ENCODE assay signal across 8 cellular contexts in the genomic region with DNA sequence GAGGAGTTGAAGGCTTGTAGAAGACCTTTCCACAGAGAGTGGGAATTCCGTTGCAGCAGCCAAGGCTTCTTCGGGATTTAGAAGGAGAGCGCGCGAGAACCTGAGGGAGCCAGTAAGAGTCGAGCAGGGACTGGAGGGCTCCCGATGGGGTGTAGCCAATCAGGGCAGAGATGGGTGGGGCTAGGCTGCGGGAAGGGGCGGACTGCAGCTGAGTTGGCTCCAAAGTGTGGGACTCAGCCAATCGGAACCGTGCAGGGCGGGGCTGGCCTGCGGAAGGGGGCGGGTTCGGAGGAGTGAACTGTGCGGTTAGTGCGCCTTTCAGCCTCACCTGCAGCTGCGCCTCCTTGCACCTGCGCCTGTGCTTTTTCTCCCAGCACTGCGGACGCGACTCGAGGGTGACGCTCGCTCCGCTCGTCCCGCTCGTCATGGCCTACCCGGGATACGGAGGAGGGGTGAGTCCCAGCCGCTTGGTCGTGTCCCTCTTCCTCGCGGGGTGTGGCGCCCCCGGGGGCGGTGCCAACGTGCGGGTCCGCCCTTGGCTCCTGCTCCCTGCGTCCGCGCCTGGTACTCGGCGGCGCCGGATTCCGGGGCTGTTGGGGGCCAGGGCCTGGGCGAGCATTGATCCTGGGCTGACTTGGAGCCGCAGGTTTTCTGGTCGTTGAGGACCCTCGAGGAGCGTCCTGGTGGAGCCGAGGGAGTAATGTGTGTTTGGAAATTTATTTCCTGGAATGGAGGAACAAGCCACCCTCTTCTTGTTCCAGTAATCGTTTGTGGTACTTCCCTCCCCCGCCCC. TPM values are rescaled to one million over a fixed set of nuclear protein-coding genes. Genes with fewer than 3 reads are reported as not detected.
DNase-seq lines count a peak whose midpoint lies in the region; ATAC-seq and TF ChIP-seq lines count a peak whose summit lies in the region.

A gene with protein sequence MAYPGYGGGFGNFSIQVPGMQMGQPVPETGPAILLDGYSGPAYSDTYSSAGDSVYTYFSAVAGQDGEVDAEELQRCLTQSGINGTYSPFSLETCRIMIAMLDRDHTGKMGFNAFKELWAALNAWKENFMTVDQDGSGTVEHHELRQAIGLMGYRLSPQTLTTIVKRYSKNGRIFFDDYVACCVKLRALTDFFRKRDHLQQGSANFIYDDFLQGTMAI (plus strand): TSS at position 309 of the 793 bp plus-strand sequence. CDS start 117 bp downstream, at position 426.

- no peaks in the 10 kb centered on the region for H3K27me3 Mint-ChIP-seq in CD4-positive, CD25-positive, alpha-beta regulatory T cell

- peak within 1 kb of the TSS; percentile 88 to 99 (median 88) for H3K4me3 Mint-ChIP-seq in CD4-positive, CD25-positive, alpha-beta regulatory T cell

- no peaks in the 10 kb centered on the region for H3K36me3 Mint-ChIP-seq in CD4-positive, CD25-positive, alpha-beta regulatory T cell

- peak within 1 kb of the TSS in 2 of 3 donors; percentile 10 to 89 for H3K27ac Mint-ChIP-seq in CD4-positive, CD25-positive, alpha-beta regulatory T cell

- H3K36me3 ChIP-seq in CD4-positive, CD25-positive, alpha-beta regulatory T cell (ENCODE audit: control insufficient read depth, insufficient read depth, low read length): no peaks in the 10 kb centered on the region
- no peaks in the 10 kb centered on the region for H3K36me3 ChIP-seq in lung (ENCODE audit: control insufficient read depth in 2 of 2, insufficient read depth in 2 of 2, low read length in 2 of 2)

- no peaks in the 10 kb centered on the region for H3K9me3 Mint-ChIP-seq in CD4-positive, CD25-positive, alpha-beta regulatory T cell

- ATAC-seq in CD4-positive, CD25-positive, alpha-beta regulatory T cell (ENCODE audit: low read depth in 2 of 2): peak; percentile 98 to 99
- ATAC-seq in GM19452 (IDR thresholded peaks at IDR 0.05; ENCODE audit: unreplicated experiment): peak; percentile 99
- ATAC-seq in HG03575 (IDR thresholded peaks at IDR 0.05; ENCODE audit: extremely low read depth, insufficient number of reproducible peaks, low FRiP score, unreplicated experiment): peak; percentile 93
- ATAC-seq in lung (ENCODE audit: insufficient read depth, low FRiP score): peak; percentile 100

- peak; percentile 97 to 98 (median 98) for DNase-seq in CD4-positive, CD25-positive, alpha-beta regulatory T cell
- DNase-seq in NOMO-1 (lab: John Stamatoyannopoulos, UW; ENCODE audit: unreplicated experiment in 2 of 2) (peak; percentile 95 to 97), lung (ENCODE audit: low spot score) (peak; percentile 99)
- peak; percentile 94 to 98 for DNase-seq in activated CD8-positive, alpha-beta memory T cell treated with anti-CD3 and anti-CD28 coated beads for 4 hours (ENCODE audit: low read depth in 2 of 2)
- DNase-seq in effector CD8-positive, alpha-beta T cell (lab: John Stamatoyannopoulos, UW): peak; percentile 97
- DNase-seq in stimulated activated CD4-positive, alpha-beta T cell treated with anti-CD3 and anti-CD28 coated beads, TNF-alpha, amount 100 ng/mL, for 24 hours (ENCODE audit: low read depth in 3 of 3): peak; percentile 93 to 98 (median 96)

- H3K4me1 Mint-ChIP-seq in CD4-positive, CD25-positive, alpha-beta regulatory T cell: peaks cover 12 to 20% (median 16%) of the 10 kb centered on the region in 4 donors

- H3K4me3 ChIP-seq in CD4-positive, CD25-positive, alpha-beta regulatory T cell (ENCODE audit: low read depth, low read length): peak within 1 kb of the TSS; percentile 80
- peak within 1 kb of the TSS; percentile 95 for H3K4me3 ChIP-seq in lung

- no peaks in the 10 kb centered on the region for H3K27me3 ChIP-seq in CD4-positive, CD25-positive, alpha-beta regulatory T cell (ENCODE audit: control insufficient read depth, insufficient read depth, low read length)
- no peaks in the 10 kb centered on the region for H3K27me3 ChIP-seq in lung (ENCODE audit: control insufficient read depth, insufficient read depth)

- H3K27ac ChIP-seq in CD4-positive, CD25-positive, alpha-beta regulatory T cell (ENCODE audit: insufficient read depth, low read length, poor library complexity, severe bottlenecking): peak within 1 kb of the TSS; percentile 71
- peak within 1 kb of the TSS; percentile 37 to 88 for H3K27ac ChIP-seq in lung (ENCODE audit: low read depth in 1 of 2, low read length in 1 of 2)

- no peak for TF ChIP-seq CTCF in lung (IDR thresholded peaks at IDR 0.05; ENCODE audit: control extremely low read depth, extremely low read depth)

- WGBS in lung, 2 donors: 0% methylated on average over 53 to 57 of the region's 57 CpGs

- H3K9me3 ChIP-seq in CD4-positive, CD25-positive, alpha-beta regulatory T cell (ENCODE audit: control insufficient read depth in 2 of 2, low read length in 2 of 2): no peaks in the 10 kb centered on the region
- H3K9me3 ChIP-seq in lung (ENCODE audit: control insufficient read depth in 2 of 2, insufficient read depth in 1 of 2, low read length in 1 of 2): no peaks in the 10 kb centered on the region

- H3K4me1 ChIP-seq in CD4-positive, CD25-positive, alpha-beta regulatory T cell (ENCODE audit: control insufficient read depth, insufficient read depth, low read length, poor library complexity, severe bottlenecking): peaks cover 16% of the 10 kb centered on the region
- H3K4me1 ChIP-seq in lung (ENCODE audit: control insufficient read depth in 2 of 2, insufficient read depth in 2 of 2, low read length in 2 of 2): peaks cover 1 to 8% of the 10 kb centered on the region in 2 donors

RNA-seq across cellular contexts. Expression of the gene that starts here (rescaled TPM):
- total RNA-seq in CD4-positive, CD25-positive, alpha-beta regulatory T cell: 12.1 TPM
- 10 to 100 TPM; 19.7 to 27.3 (median 26.3) TPM for polyA plus RNA-seq in CD4-positive, CD25-positive, alpha-beta regulatory T cell
- 10 to 100 TPM; 38.7 to 74.6 TPM for total RNA-seq in lung
- 100 to 1,000 TPM in 1 of 2 donors, 10 to 100 TPM in 1; 34.1 to 220 TPM for polyA plus RNA-seq in lung

Comparison
In these comparisons a context has a peak if more than half of its experiments do, and no peak if none do; other contexts are left out.
1. Peak in every context shown above with its lines: DNase-seq, ATAC-seq, H3K4me3 ChIP-seq and H3K27ac ChIP-seq.